ENCODE assay signal across 12 cellular contexts in genomic region chr7:106623846-106624245, GRCh38. TPM values are rescaled to one million over a fixed set of nuclear protein-coding genes. Genes with fewer than 3 reads are reported as not detected.
DNase-seq lines count a peak whose midpoint lies in the region; FAIRE-seq and TF ChIP-seq lines count a peak whose summit lies in the region.
"Had no signal": no experiment of that assay in that cellular context is flagged by ENCODE, and none has a peak within 500 bp of the region (broad histone marks: within the 10 kb centered on the region; RNA-seq: fewer than 3 reads in every experiment).

No MANE protein-coding gene starts in this region.

- H3K36me3 ChIP-seq in smooth muscle cell (ENCODE audit: low read depth), result no peaks in the 10 kb centered on the region

- no peaks in the 10 kb centered on the region for H3F3A ChIP-seq in smooth muscle cell (ENCODE audit: low read depth)

- CTCF ChIA-PET in RWPE1 (lab: Yijun Ruan, JAX), result no interaction called here

- no peaks in the 10 kb centered on the region for H4K20me1 ChIP-seq in smooth muscle cell (ENCODE audit: low read depth)

- H3K27ac ChIP-seq in RWPE1 (no peak overlapping the region), smooth muscle cell (ENCODE audit: low read depth) (peak overlapping the region; percentile 63)

- FAIRE-seq in GM19239 (lab: Jason Lieb, UNC), result no peak

- no peak overlapping the region for H3K9ac ChIP-seq in smooth muscle cell (ENCODE audit: low read depth)

- POLR2A ChIA-PET in RWPE1 (lab: Yijun Ruan, JAX; ENCODE audit: low non-redundant PET), result no interaction called here

- DNase-seq in GM03348 (ENCODE audit: low spot score) (peak; percentile 77), RWPE1 (ENCODE audit: low spot score) (peak; percentile 45), fibroblast of gingiva (ENCODE audit: low read depth) (peak; percentile 82), smooth muscle cell (lab: John Stamatoyannopoulos, UW; ENCODE audit: unreplicated experiment) (no peak), ACHN (no peak), NOMO-1 treated with dmso at 0.1 percent for 144 hours (lab: John Stamatoyannopoulos, UW; ENCODE audit: unreplicated experiment) (no peak), ecto neural progenitor cell (ENCODE audit: low spot score) (no peak), GM19239 (ENCODE audit: insufficient read length, low spot score) (no peak)
- DNase-seq: activated T-cell treated with anti-CD3 and anti-CD28 coated beads, Interleukin-2, amount 50 U/mL, for 72 hours; foreskin melanocyte; left cardiac atrium; SHP77 had no signal

- no peaks in the 10 kb centered on the region for H3K4me1 ChIP-seq in smooth muscle cell (ENCODE audit: low read depth)

- H3K4me2 ChIP-seq in smooth muscle cell, result peak overlapping the region; percentile 39

- H3K4me3 ChIP-seq in smooth muscle cell, result no peak overlapping the region

- no peaks in the 10 kb centered on the region for H3K27me3 ChIP-seq in smooth muscle cell (ENCODE audit: low read depth)

- H3K79me2 ChIP-seq in smooth muscle cell (ENCODE audit: low read depth), result no peaks in the 10 kb centered on the region

- H2AFZ ChIP-seq in smooth muscle cell (ENCODE audit: low read depth), result no peak overlapping the region

- in situ Hi-C loops in ACHN (cut with HindIII; ENCODE audit: low pct_ligation_motif_present, low pct_unique_long_range_greater_than_20kb, low sequenced_read_pairs), result no loop called here

- no peak for TF ChIP-seq CTCF in RWPE1 (conservative IDR thresholded peaks at IDR 0.05; ENCODE audit: low read depth)
- no peak for TF ChIP-seq CTCF in smooth muscle cell (IDR thresholded peaks at IDR 0.05; ENCODE audit: borderline replicate concordance, insufficient read depth, poor library complexity, severe bottlenecking)

- H3K9me3 ChIP-seq in smooth muscle cell (replicated peaks; ENCODE audit: low read depth), result peaks cover 8% of the 10 kb centered on the region

RNA-seq across cellular contexts. Expression of gene CCDC71L, which starts 37.1 kb away (rescaled TPM):
- total RNA-seq in smooth muscle cell, result 33.1 and 35.7 TPM in 2 replicates
- polyA plus RNA-seq in smooth muscle cell, result 17.1 and 21.0 TPM in 2 replicates

Comparison
In these comparisons a context has a peak if more than half of its experiments do, and no peak if none do; other contexts are left out.
1. DNase-seq: peak in GM03348 (single experiment), RWPE1 (single experiment) and fibroblast of gingiva (single experiment); none in smooth muscle cell (single experiment), ACHN (single experiment), NOMO-1 treated with dmso at 0.1 percent for 144 hours (single experiment), ecto neural progenitor cell (single experiment) and GM19239 (single experiment).